In genomic region chr2:87075054-87075790, GRCh38 we compare ENCODE assay signal across 8 cellular contexts. TPM values are rescaled to one million over a fixed set of nuclear protein-coding genes. Genes with fewer than 3 reads are reported as not detected.
DNase-seq lines count a peak whose midpoint lies in the region; ATAC-seq and TF ChIP-seq lines count a peak whose summit lies in the region.
"Not testable (repeated sequence)": the region's sequence is repeated elsewhere in the genome, so short reads cannot be mapped to it uniquely, and the experiment has no call there.

No MANE protein-coding gene starts in this region.

- H3K4me3 ChIP-seq in GM08714 (ENCODE audit: low read length) (peak overlapping the region; percentile 82), endodermal cell (ENCODE audit: low read length) (peak overlapping the region; percentile 82), left lung (peak overlapping the region; percentile 41 to 61), transverse colon (peak overlapping the region; percentile 68 to 92 (median 74))

- H3K27me3 ChIP-seq in endodermal cell (ENCODE audit: control insufficient read depth, insufficient read depth, low read length, poor library complexity, severe bottlenecking); left lung; transverse colon: not testable (repeated sequence)

- H3K9me3 Mint-ChIP-seq in endodermal cell, result not testable (repeated sequence)

- H3K27me3 Mint-ChIP-seq in endodermal cell (ENCODE audit: insufficient read depth), result not testable (repeated sequence)

- not testable (repeated sequence) for H3K4me1 Mint-ChIP-seq in endodermal cell

- not testable (repeated sequence) for TF ChIP-seq POLR2A in transverse colon (IDR thresholded peaks at IDR 0.05)

- 0 to 1% methylated on average over 2 to 22 of the region's 47 CpGs for WGBS in endodermal cell (ENCODE audit: insufficient coverage in 1 of 2, insufficient read length in 1 of 2), 2 experiments
- 1 to 3% methylated on average over 7 to 17 of the region's 47 CpGs for WGBS in transverse colon (ENCODE audit: low coverage in 1 of 2), 2 donors

- TF ChIP-seq EP300 in transverse colon (IDR thresholded peaks at IDR 0.05; ENCODE audit: low read depth), result not testable (repeated sequence)

- peak; percentile 12 for DNase-seq in activated T-helper 9 cell treated with anti-CD3 and anti-CD28 coated beads, Interleukin-2, amount 50 U/mL, for 16 hours (ENCODE audit: low read depth)
- DNase-seq in endodermal cell (peak; percentile 46), left lung (peak; percentile 32 to 86), sciatic nerve (ENCODE audit: low spot score) (peak; percentile 62), transverse colon (peak; percentile 24)

- peak; percentile 13 for ATAC-seq in HG02852 (IDR thresholded peaks at IDR 0.05; ENCODE audit: unreplicated experiment)
- peak; percentile 3; the same call in 2 of the 3 replicates for ATAC-seq in SK-N-SH treated with all-trans-retinoic acid at 6 μM for 48 hours
- ATAC-seq in left lung, sciatic nerve: not testable (repeated sequence)

- H3K27ac ChIP-seq in endodermal cell (ENCODE audit: low read depth, low read length), result not testable (repeated sequence)
- H3K27ac ChIP-seq in left lung (peak overlapping the region; percentile 94), transverse colon (peak overlapping the region; percentile 92 to 99 (median 95))

- not testable (repeated sequence) for H3K36me3 ChIP-seq in endodermal cell (ENCODE audit: control insufficient read depth, insufficient read depth, low read length); left lung; transverse colon

- not testable (repeated sequence) for H3K9ac ChIP-seq in endodermal cell (ENCODE audit: extremely low read depth, low read length, poor library complexity, severe bottlenecking)

- H3K4me1 ChIP-seq in endodermal cell (ENCODE audit: control insufficient read depth, insufficient read depth, low read length); left lung; transverse colon: not testable (repeated sequence)

- not testable (repeated sequence) for H3K27ac Mint-ChIP-seq in endodermal cell

- in situ Hi-C loops in transverse colon (cut with MboI; ENCODE audit: low pct_ligation_motif_present in 1 of 4, low pct_unique_long_range_greater_than_20kb in 1 of 4, low sequenced_read_pairs in 3 of 4), result not testable (repeated sequence)

- not testable (repeated sequence) for H3K9me3 ChIP-seq in endodermal cell (ENCODE audit: control insufficient read depth, low read length); left lung; transverse colon

- TF ChIP-seq CTCF in endodermal cell (conservative IDR thresholded peaks at IDR 0.05); left lung (IDR thresholded peaks at IDR 0.05); transverse colon (IDR thresholded peaks at IDR 0.05): not testable (repeated sequence)

- not testable (repeated sequence) for H3K36me3 Mint-ChIP-seq in endodermal cell (ENCODE audit: low read depth)

- intact Hi-C loops in left lung (cut with DNase I); sciatic nerve (cut with DNase I); transverse colon (cut with DNase I; ENCODE audit: low total_unique reads): not testable (repeated sequence)

- H3K4me3 Mint-ChIP-seq in endodermal cell, result peak overlapping the region; percentile 78

RNA-seq across cellular contexts. Expression of gene PLGLB1, which starts 53.6 kb away (rescaled TPM):
- 1 to 10 TPM in 1 of 2 donors, not detected in 1; 2.3 TPM for total RNA-seq in endodermal cell
- 1.5 TPM for polyA plus RNA-seq in endodermal cell (2013, experiment 1 of 2)
- polyA plus RNA-seq in endodermal cell (2013, experiment 2 of 2), result 0.54 TPM
- 1 to 10 TPM; 1.3 to 2.6 TPM for total RNA-seq in left lung
- total RNA-seq in sciatic nerve, result 8.9 TPM
- 10 to 100 TPM in 1 of 4 donors, 1 to 10 TPM in 1, not detected in 2; 8.9 to 11.3 TPM for total RNA-seq in transverse colon

Comparison
In these comparisons a context has a peak if more than half of its experiments do, and no peak if none do; other contexts are left out.
1. DNase-seq: peak in every context shown above with its lines; median percentile 62 in sciatic nerve; 59 in left lung; 46 in endodermal cell; 24 in transverse colon; 12 in activated T-helper 9 cell treated with anti-CD3 and anti-CD28 coated beads, Interleukin-2, amount 50 U/mL, for 16 hours.